In the genomic region with DNA sequence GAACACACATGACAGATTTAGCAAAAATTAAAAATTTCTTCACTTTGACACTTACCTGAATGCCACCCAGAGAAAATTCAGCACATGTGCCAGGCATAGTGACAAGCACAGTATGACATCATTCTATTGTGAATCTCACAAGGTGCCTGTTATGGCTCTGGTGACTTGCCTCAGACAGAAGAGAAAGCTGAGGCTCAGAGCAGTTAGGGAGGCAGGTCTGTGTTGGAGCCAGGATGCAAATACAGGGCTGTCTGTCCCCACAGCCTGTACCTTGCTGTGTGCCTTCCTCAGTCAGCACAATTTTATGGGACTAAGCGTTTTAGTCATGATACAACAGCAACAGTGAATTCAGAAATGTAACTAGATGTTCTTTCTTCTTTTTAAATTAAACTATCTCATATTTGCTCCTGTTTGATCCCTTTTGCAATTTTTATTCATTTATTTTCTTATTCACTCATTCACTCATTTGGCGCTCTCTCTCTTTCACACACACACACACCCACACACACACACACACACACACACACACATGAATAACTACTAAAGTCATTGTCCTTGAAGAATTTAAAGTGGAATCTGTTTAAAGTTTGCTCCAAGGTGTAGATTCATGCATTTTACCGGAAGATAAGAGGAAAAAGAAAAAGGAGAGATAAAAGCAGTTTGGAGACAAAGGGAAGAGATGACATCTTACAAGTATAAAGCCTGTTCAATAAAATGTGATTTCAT, we compare ENCODE assay signal across 17 cellular contexts. TPM values are rescaled to one million over a fixed set of nuclear protein-coding genes. Genes with fewer than 3 reads are reported as not detected.
A peak's percentile ranks its signal among the peaks of the same experiment; 100 is the strongest.
DNase-seq lines count a peak whose midpoint lies in the region; ATAC-seq and TF ChIP-seq lines count a peak whose summit lies in the region.
"Had no signal": no experiment of that assay in that cellular context is flagged by ENCODE, and none has a peak within 500 bp of the region (broad histone marks: within the 10 kb centered on the region; RNA-seq: fewer than 3 reads in every experiment).

No MANE protein-coding gene starts in this region.

- no peak overlapping the region for H3K56ac ChIP-seq in mesendoderm (ENCODE audit: low read length)

- no peak overlapping the region for H3K18ac ChIP-seq in mesendoderm (ENCODE audit: low read length)

- H3K27ac Mint-ChIP-seq in neural progenitor cell: no peak overlapping the region

- H2AFZ ChIP-seq in neural progenitor cell (replicated peaks): no peak overlapping the region

- H3K23ac ChIP-seq in mesendoderm (ENCODE audit: low read length): no peak overlapping the region

- no peak overlapping the region for H2AK5ac ChIP-seq in mesendoderm (ENCODE audit: low read length)

- peaks cover 3% of the 10 kb centered on the region for H3F3A ChIP-seq in neural progenitor cell (ENCODE audit: low read depth)

- no peaks in the 10 kb centered on the region for H3K79me2 ChIP-seq in mesendoderm (ENCODE audit: control insufficient read depth, insufficient read depth, low read length)
- H3K79me2 ChIP-seq in neural progenitor cell (ENCODE audit: low read depth): no peaks in the 10 kb centered on the region

- H2BK5ac ChIP-seq in mesendoderm (ENCODE audit: low read length): no peak overlapping the region

- H4K8ac ChIP-seq in mesendoderm (ENCODE audit: low read depth, low read length): no peak overlapping the region

- H3K36me3 ChIP-seq in heart left ventricle (no peaks in the 10 kb centered on the region), mesendoderm (ENCODE audit: control insufficient read depth, insufficient read depth, low read length) (no peaks in the 10 kb centered on the region), uterus (no peaks in the 10 kb centered on the region), neural progenitor cell (no peaks in the 10 kb centered on the region)

- no peak overlapping the region for H4K5ac ChIP-seq in mesendoderm (ENCODE audit: low read length)

- TF ChIP-seq CTCF in heart left ventricle (IDR thresholded peaks at IDR 0.05): no peak
- TF ChIP-seq CTCF in uterus (IDR thresholded peaks at IDR 0.05): no peak
- TF ChIP-seq CTCF in neural progenitor cell (IDR thresholded peaks at IDR 0.05): no peak

- H3K9ac ChIP-seq in mesendoderm (ENCODE audit: low read length) (no peak overlapping the region), neural progenitor cell (no peak overlapping the region)
- H3K9ac ChIP-seq: KMS-11 had no signal

- no peaks in the 10 kb centered on the region for H3K27me3 ChIP-seq in heart left ventricle
- H3K27me3 ChIP-seq in mesendoderm (ENCODE audit: insufficient read depth, low read length, poor library complexity): no peaks in the 10 kb centered on the region
- no peaks in the 10 kb centered on the region for H3K27me3 ChIP-seq in uterus
- no peaks in the 10 kb centered on the region for H3K27me3 ChIP-seq in neural progenitor cell

- peaks cover 0 to 37% (median 20%) of the 10 kb centered on the region in 12 donors for H3K4me1 ChIP-seq in heart left ventricle
- H3K4me1 ChIP-seq in mesendoderm (ENCODE audit: control insufficient read depth, low read depth, low read length): peaks cover 9% of the 10 kb centered on the region
- no peaks in the 10 kb centered on the region for H3K4me1 ChIP-seq in uterus
- peaks cover 15% of the 10 kb centered on the region for H3K4me1 ChIP-seq in neural progenitor cell

- peak overlapping the region in 1 of 12 donors; percentile 11 for H3K4me3 ChIP-seq in heart left ventricle
- no peak overlapping the region for H3K4me3 ChIP-seq in mesendoderm (ENCODE audit: low read length)
- H3K4me3 ChIP-seq in uterus: no peak overlapping the region
- no peak overlapping the region for H3K4me3 ChIP-seq in neural progenitor cell

- WGBS in heart left ventricle, 4 donors: 78 to 83% (median 81%) methylated on average over 3 of the region's 3 CpGs
- WGBS in mesendoderm (ENCODE audit: extremely low coverage, insufficient coverage, low lambda C conversion rate): 100% methylated on average over 1 of the region's 3 CpGs

- no peak overlapping the region for H3K4ac ChIP-seq in mesendoderm (ENCODE audit: low read depth, low read length)

- peak; percentile 66 to 69 (median 66) for ATAC-seq in heart left ventricle
- ATAC-seq in HG03025 (IDR thresholded peaks at IDR 0.05; ENCODE audit: low FRiP score, unreplicated experiment): no peak

- H3K36me3 Mint-ChIP-seq in neural progenitor cell: no peaks in the 10 kb centered on the region

- H3K9me3 Mint-ChIP-seq in neural progenitor cell: peaks cover 12% of the 10 kb centered on the region

- no peaks in the 10 kb centered on the region for H3K79me1 ChIP-seq in mesendoderm (ENCODE audit: low read length)

- H3K9me3 ChIP-seq in heart left ventricle (peaks cover 0 to 8% (median 3%) of the 10 kb centered on the region in 12 donors), uterus (no peaks in the 10 kb centered on the region), neural progenitor cell (ENCODE audit: low read depth) (no peaks in the 10 kb centered on the region)
- H3K9me3 ChIP-seq: Caco-2 had no signal

- H3K27ac ChIP-seq in heart left ventricle (peak overlapping the region in 7 of 12 donors; percentile 11 to 67 (median 48)), mesendoderm (ENCODE audit: low read depth, low read length) (no peak overlapping the region), uterus (peak overlapping the region; percentile 60 to 67), neural progenitor cell (no peak overlapping the region)
- H3K27ac ChIP-seq: KMS-11, RWPE1 had no signal

- H3K4me2 ChIP-seq in mesendoderm (ENCODE audit: low read length): no peak overlapping the region
- H3K4me2 ChIP-seq in neural progenitor cell: no peak overlapping the region
- H3K4me2 ChIP-seq: KMS-11 had no signal

- peaks cover 25% of the 10 kb centered on the region for H3K4me1 Mint-ChIP-seq in neural progenitor cell

- H2BK120ac ChIP-seq in mesendoderm (ENCODE audit: low read depth, low read length): no peak overlapping the region

- intact Hi-C loops in heart left ventricle (cut with DNase I) (no loop called here), uterus (cut with DNase I; ENCODE audit: low total_unique reads) (no loop called here)

- no peaks in the 10 kb centered on the region for H4K20me1 ChIP-seq in neural progenitor cell (ENCODE audit: low read depth)

- DNase-seq in NCI-H526 treated with DMSO at 0.1 percent for 48 hours (lab: John Stamatoyannopoulos, UW) (peak; percentile 30), heart left ventricle (no peak), mesendoderm (peak; percentile 52), uterus (no peak), SK-N-DZ (ENCODE audit: low spot score) (no peak), neural progenitor cell (ENCODE audit: low spot score) (no peak)
- DNase-seq: Caco-2, EL, NCI-H1092, NCI-H345, NCI-H748 treated with DMSO at 0.1 percent for 48 hours had no signal

- H3K4me3 Mint-ChIP-seq in neural progenitor cell: no peak overlapping the region

- no peak overlapping the region for H2BK15ac ChIP-seq in mesendoderm (replicated peaks; ENCODE audit: low read depth)

- no peak for TF ChIP-seq POLR2A in heart left ventricle (IDR thresholded peaks at IDR 0.05)
- TF ChIP-seq POLR2A in uterus (IDR thresholded peaks at IDR 0.05): no peak

- peaks cover 2% of the 10 kb centered on the region for H3K27me3 Mint-ChIP-seq in neural progenitor cell (ENCODE audit: insufficient read depth, low read depth)

RNA-seq across cellular contexts. Expression of a gene that starts 37.9 kb away (rescaled TPM):
- total RNA-seq in heart left ventricle: not detected
- under 1 TPM in 1 of 2 donors, not detected in 1; 0.03 TPM for polyA plus RNA-seq in heart left ventricle
- polyA plus RNA-seq in mesendoderm (2013, experiment 1 of 2): 0.03 TPM
- polyA plus RNA-seq in mesendoderm (2013, experiment 2 of 2): 0.07 TPM
- not detected for total RNA-seq in uterus
- not detected in 2 replicates for polyA plus RNA-seq in SK-N-DZ (2014; cell fraction: cytosol; rRNA removed)
- polyA plus RNA-seq in SK-N-DZ (2014; cell fraction: nucleus; rRNA removed): not detected in 2 replicates
- total RNA-seq in neural progenitor cell (ENCODE audit: low replicate concordance): not detected in 2 replicates
- total RNA-seq: Caco-2, H1, MCF 10A, SK-MEL-5 had no signal
- polyA plus RNA-seq: H1 had no signal

Comparison
In these comparisons a context has a peak if more than half of its experiments do, and no peak if none do; other contexts are left out.
1. DNase-seq: peak in NCI-H526 treated with DMSO at 0.1 percent for 48 hours (single experiment) and mesendoderm (single experiment); none in heart left ventricle (0 of 5), uterus (0 of 2), SK-N-DZ (single experiment) and neural progenitor cell (single experiment).
2. H3K27ac ChIP-seq: peak in heart left ventricle (7 of 12) and uterus (2 of 2); none in mesendoderm (single experiment) and neural progenitor cell (single experiment).